29 cellular contexts compared by ENCODE assay signal in the genomic region with DNA sequence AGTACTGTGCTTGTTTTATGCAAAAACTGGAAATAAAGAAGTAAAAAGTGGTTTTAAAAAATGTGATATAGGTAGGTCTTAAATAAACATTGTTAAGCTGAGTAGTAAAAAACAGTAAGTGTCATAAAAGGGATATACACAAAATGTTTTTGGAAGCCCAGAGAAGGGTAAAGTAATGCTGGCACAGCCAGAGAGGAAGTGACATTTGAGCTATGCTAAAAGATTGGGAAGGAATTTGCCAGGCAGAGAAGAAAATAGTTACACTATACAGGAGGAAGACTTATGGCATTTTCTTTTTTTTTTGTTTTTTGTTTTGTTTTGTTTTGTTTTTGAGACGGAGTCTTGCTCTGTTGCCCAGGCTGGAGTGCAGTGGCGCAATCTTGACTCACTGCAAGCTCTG.
"Had no signal": no experiment of that assay in that cellular context is flagged by ENCODE, and none has a peak within 500 bp of the region (broad histone marks: within the 10 kb centered on the region; RNA-seq: fewer than 3 reads in every experiment).

No MANE protein-coding gene starts in this region.

- H3K36me3 ChIP-seq: adrenal gland had no signal

- H3K4me1 ChIP-seq: adrenal gland had no signal

- H3K4me3 ChIP-seq: adrenal gland had no signal

- H3K9me3 ChIP-seq: adrenal gland had no signal

- H3K27me3 ChIP-seq: adrenal gland had no signal

- H3K27ac ChIP-seq: adrenal gland had no signal

- ATAC-seq: activated CD8-positive, alpha-beta T cell treated with anti-CD3 and anti-CD28 coated beads, Interleukin-2, amount 10 ng/mL, durations not matched to agents 7 days and 5 days; activated naive CD4-positive, alpha-beta T cell treated with anti-CD3 and anti-CD28 coated beads, Interleukin-2, amount 50 U/mL, for 72 hours; activated T-cell treated with anti-CD3 and anti-CD28 coated beads, Interleukin-2, amount 50 U/mL, for 4 hours; Panc1; Right ventricle myocardium inferior; T-helper 17 cell; WTC11 had no signal

- H3K36me3 Mint-ChIP-seq: activated naive CD4-positive, alpha-beta T cell treated with anti-CD3 and anti-CD28 coated beads, Interleukin-2, amount 50 U/mL, for 72 hours; WTC11 had no signal

- DNase-seq: activated CD4-positive, alpha-beta T cell treated with anti-CD3 and anti-CD28 coated beads for 48 hours; activated CD4-positive, alpha-beta T cell treated with anti-CD3 and anti-CD28 coated beads, Interleukin-2, amount 50 U/mL, for 4 hours; activated CD4-positive, CD25-positive, alpha-beta regulatory T cell treated with anti-CD3 and anti-CD28 coated beads, Interleukin-2, amount 50 U/mL, for 72 hours; activated CD8-positive, alpha-beta T cell treated with anti-CD3 and anti-CD28 coated beads, Interleukin-2, amount 10 ng/mL, durations not matched to agents 7 days and 5 days; activated effector memory CD4-positive, alpha-beta T cell treated with anti-CD3 and anti-CD28 coated beads, Interleukin-2, amount 50 U/mL, for 16 hours; activated naive CD4-positive, alpha-beta T cell treated with Interleukin-2 at 50 U/mL for 16 hours; activated T-cell treated with anti-CD3 and anti-CD28 coated beads, Interleukin-2, amount 50 U/mL, for 4 hours; adrenal gland; anterior cingulate cortex; cerebellar nuclear complex; IMR-90; KG1; NCI-H1105; NCI-H1436 treated with DMSO at 0.1 percent for 48 hours; NCI-H187; NCI-H2081; NCI-H345; NCI-H510A; NCI-H526 treated with DMSO at 0.1 percent for 48 hours; NCI-H82; NK-92 treated with Interleukin-12 subunit alpha and Interleukin-12 subunit beta, amount 100 ng/mL, for 24 hours; OCI-M1; RPMI8226; T-helper 17 cell; T-helper 9 cell had no signal

- H3K9me3 Mint-ChIP-seq: activated naive CD4-positive, alpha-beta T cell treated with anti-CD3 and anti-CD28 coated beads, Interleukin-2, amount 50 U/mL, for 72 hours; activated T-cell treated with anti-CD3 and anti-CD28 coated beads, Interleukin-2, amount 50 U/mL, for 4 hours; WTC11 had no signal

- H3K4me3 Mint-ChIP-seq: activated CD8-positive, alpha-beta T cell treated with anti-CD3 and anti-CD28 coated beads, Interleukin-2, amount 10 ng/mL, durations not matched to agents 7 days and 5 days; activated T-cell treated with anti-CD3 and anti-CD28 coated beads, Interleukin-2, amount 50 U/mL, for 4 hours; T-helper 17 cell; WTC11 had no signal

- H3K4me1 Mint-ChIP-seq: WTC11 had no signal

- H3K27ac Mint-ChIP-seq: activated CD8-positive, alpha-beta T cell treated with anti-CD3 and anti-CD28 coated beads, Interleukin-2, amount 10 ng/mL, durations not matched to agents 7 days and 5 days; activated naive CD4-positive, alpha-beta T cell treated with anti-CD3 and anti-CD28 coated beads, Interleukin-2, amount 50 U/mL, for 72 hours; T-helper 17 cell; WTC11 had no signal
